8 cellular contexts compared by ENCODE assay signal in genomic region chr1:25245809-25246599, GRCh38. TPM values are rescaled to one million over a fixed set of nuclear protein-coding genes. Genes with fewer than 3 reads are reported as not detected.
DNase-seq lines count a peak whose midpoint lies in the region; ATAC-seq and FAIRE-seq lines count a peak whose summit lies in the region.

No MANE protein-coding gene starts in this region.

- no peaks in the 10 kb centered on the region for H3K9me3 Mint-ChIP-seq in activated naive CD8-positive, alpha-beta T cell (ENCODE audit: low read depth)

- H3K4me3 ChIP-seq in iPS-11a (ENCODE audit: low read depth, low read length) (peak overlapping the region; percentile 94), small intestine (ENCODE audit: low read depth in 1 of 2, low read length in 2 of 2) (peak overlapping the region; percentile 85 to 97)

- DNase-seq in DMS114 treated with DMSO at 0.1 percent for 48 hours (lab: John Stamatoyannopoulos, UW; ENCODE audit: unreplicated experiment), result peak; percentile 51
- DNase-seq in HuH-7 (ENCODE audit: low spot score), result peak; percentile 58
- peak; percentile 79 for DNase-seq in small intestine

- H3K4me3 Mint-ChIP-seq in activated naive CD8-positive, alpha-beta T cell, result peak overlapping the region; percentile 96

- FAIRE-seq in small intestine (lab: Jason Lieb, UNC), result no peak

- H3K27me3 Mint-ChIP-seq in activated naive CD8-positive, alpha-beta T cell, result no peaks in the 10 kb centered on the region

- H3K36me3 ChIP-seq in small intestine (ENCODE audit: control insufficient read depth in 2 of 2, insufficient read depth in 2 of 2, low read length in 2 of 2), result peaks cover 10 to 16% of the 10 kb centered on the region in 2 donors

- no peaks in the 10 kb centered on the region for H3K9me3 ChIP-seq in small intestine (ENCODE audit: control insufficient read depth, low read depth)

- peaks cover 0 to 6% of the 10 kb centered on the region in 2 donors for H3K4me1 ChIP-seq in small intestine (ENCODE audit: control insufficient read depth in 2 of 2, insufficient read depth in 1 of 2, low read depth in 1 of 2, low read length in 1 of 2)

- peaks cover 17% of the 10 kb centered on the region for H3K36me3 Mint-ChIP-seq in activated naive CD8-positive, alpha-beta T cell

- WGBS in small intestine, 3 donors, result 9 to 12% (median 9%) methylated on average over 30 of the region's 30 CpGs

- no peak for ATAC-seq in GM19324 (IDR thresholded peaks at IDR 0.05; ENCODE audit: low FRiP score, unreplicated experiment)
- no peak for ATAC-seq in GM18517 (IDR thresholded peaks at IDR 0.05; ENCODE audit: unreplicated experiment)
- no peak for ATAC-seq in HG02885 (IDR thresholded peaks at IDR 0.05; ENCODE audit: poor library complexity, unreplicated experiment)

- peak overlapping the region; percentile 98 for H3K27ac Mint-ChIP-seq in activated naive CD8-positive, alpha-beta T cell

- H3K27me3 ChIP-seq in small intestine (ENCODE audit: control insufficient read depth in 2 of 2, insufficient read depth in 2 of 2, low read length in 2 of 2), result no peaks in the 10 kb centered on the region

- H3K27ac ChIP-seq in small intestine (ENCODE audit: low read depth in 1 of 2, low read length in 1 of 2), result peak overlapping the region; percentile 100

- peaks cover 50% of the 10 kb centered on the region for H3K4me1 Mint-ChIP-seq in activated naive CD8-positive, alpha-beta T cell (ENCODE audit: low read depth)

RNA-seq across cellular contexts. Expression of gene RSRP1, which starts 1.2 kb away (rescaled TPM):
- polyA plus RNA-seq in small intestine, result 100 to 1,000 TPM in 1 of 3 donors, 10 to 100 TPM in 2; 56.7 to 291 (median 59.2) TPM

RNA-seq across cellular contexts. Expression of gene SYF2, which starts 13.7 kb away (rescaled TPM):
- 100 to 1,000 TPM in 2 of 3 donors, 10 to 100 TPM in 1; 68.6 to 136 (median 113) TPM for polyA plus RNA-seq in small intestine

RNA-seq across cellular contexts. Expression of gene RHD, which starts 26.3 kb away (rescaled TPM):
- polyA plus RNA-seq in small intestine, result not detected
